ENCODE assay signal across 8 cellular contexts in genomic region chr1:183480971-183481431, GRCh38. TPM values are rescaled to one million over a fixed set of nuclear protein-coding genes. Genes with fewer than 3 reads are reported as not detected.
DNase-seq lines count a peak whose midpoint lies in the region; ATAC-seq and TF ChIP-seq lines count a peak whose summit lies in the region.

No MANE protein-coding gene starts in this region.

- no peak overlapping the region for H2BK5ac ChIP-seq in H9 (ENCODE audit: insufficient read length, low read length)

- no peaks in the 10 kb centered on the region; a peak in 1 of 7 replicates for H3K36me3 Mint-ChIP-seq in H9 (ENCODE audit: insufficient read depth in 1 of 3, low read depth in 3 of 3)
- H3K36me3 Mint-ChIP-seq in memory B cell: no peaks in the 10 kb centered on the region

- H3K4me3 Mint-ChIP-seq in H9 (no peak overlapping the region), memory B cell (peak overlapping the region; percentile 61)

- H3K4me2 ChIP-seq in H9 (ENCODE audit: insufficient read depth, insufficient read length, low read length): no peak overlapping the region

- WGBS in H9 (ENCODE audit: extremely low coverage, insufficient read length, low lambda C conversion rate): no CpG with 5 or more reads among the region's 1 CpG

- no peak overlapping the region for H3K4ac ChIP-seq in H9 (ENCODE audit: low read depth, low read length)

- H4K8ac ChIP-seq in H9 (replicated peaks; ENCODE audit: insufficient read length, low read depth, low read length): no peak overlapping the region

- H3K27ac ChIP-seq in H9 (ENCODE audit: insufficient read length, low read depth, low read length): no peak overlapping the region

- H2BK20ac ChIP-seq in H9 (ENCODE audit: low read depth, low read length, poor library complexity, severe bottlenecking): no peak overlapping the region

- no peak overlapping the region for H4K5ac ChIP-seq in H9 (ENCODE audit: insufficient read length, low read depth, low read length)

- TF ChIP-seq CTCF in H9 (conservative IDR thresholded peaks at IDR 0.05): no peak
- TF ChIP-seq CTCF in GM13976 (IDR thresholded peaks at IDR 0.05; ENCODE audit: borderline replicate concordance, control extremely low read depth, extremely low read depth, insufficient read depth, missing control alignments): no peak

- no peak for DNase-seq in H9
- peak; percentile 68 for DNase-seq in NCI-H82 treated with DMSO at 0.1 percent for 48 hours (lab: John Stamatoyannopoulos, UW; ENCODE audit: unreplicated experiment)
- DNase-seq in memory B cell (ENCODE audit: low spot score in 2 of 2): peak in 1 of 2 donors; percentile 8
- DNase-seq in mesenteric fat pad (ENCODE audit: low spot score): no peak
- DNase-seq in dedifferentiated amniotic fluid mesenchymal stem cell (ENCODE audit: extremely low spot score): no peak
- DNase-seq in GM13976 (ENCODE audit: low spot score): no peak

- no peak overlapping the region for H2BK120ac ChIP-seq in H9 (ENCODE audit: low read depth, low read length, poor library complexity, severe bottlenecking)

- H2AK5ac ChIP-seq in H9 (ENCODE audit: insufficient read length, low read length): no peak overlapping the region

- H3K27ac Mint-ChIP-seq in H9: peak overlapping the region in 2 of 3 experiments; percentile 7 to 12; a peak in 4 of 7 replicates
- H3K27ac Mint-ChIP-seq in memory B cell: peak overlapping the region; percentile 69

- no peak overlapping the region for H3K9ac ChIP-seq in H9 (ENCODE audit: extremely low read depth, insufficient read length, low read length)

- no peaks in the 10 kb centered on the region for H3K9me3 ChIP-seq in H9 (ENCODE audit: control insufficient read depth, low read depth, low read length)

- ATAC-seq in GM18858 (IDR thresholded peaks at IDR 0.05; ENCODE audit: unreplicated experiment) (peak; percentile 47), memory B cell (ENCODE audit: low read depth) (peak; percentile 89), HG03520 (IDR thresholded peaks at IDR 0.05; ENCODE audit: unreplicated experiment) (no peak)

- in situ Hi-C loops in GM13976 (cut with MboI; ENCODE audit: low sequenced_read_pairs, unreplicated experiment): no loop called here

- H3K79me2 ChIP-seq in H9 (ENCODE audit: insufficient read depth, low read length): peaks cover 32% of the 10 kb centered on the region; the same call in 1 of the 2 replicates

- H3K27me3 ChIP-seq in H9 (ENCODE audit: insufficient read depth, low read length): no peaks in the 10 kb centered on the region

- no peak overlapping the region for H2BK12ac ChIP-seq in H9 (ENCODE audit: insufficient read length, low read depth, low read length)

- no peaks in the 10 kb centered on the region for H3K27me3 Mint-ChIP-seq in H9 (ENCODE audit: low read depth)
- no peaks in the 10 kb centered on the region for H3K27me3 Mint-ChIP-seq in memory B cell

- H2BK15ac ChIP-seq in H9 (ENCODE audit: low read depth, low read length): no peak overlapping the region

- H3K23me2 ChIP-seq in H9 (ENCODE audit: insufficient read length, low read depth, low read length, poor library complexity, severe bottlenecking): no peaks in the 10 kb centered on the region

- no peak overlapping the region for H3K18ac ChIP-seq in H9 (ENCODE audit: insufficient read length, low read depth, low read length)

- H3K79me1 ChIP-seq in H9 (ENCODE audit: insufficient read depth, low read depth, low read length, poor library complexity, severe bottlenecking): no peaks in the 10 kb centered on the region

- H4K91ac ChIP-seq in H9 (ENCODE audit: insufficient read length, low read depth, low read length): no peak overlapping the region

- H3K9me3 Mint-ChIP-seq in H9 (no peaks in the 10 kb centered on the region), memory B cell (no peaks in the 10 kb centered on the region)

- no peak overlapping the region for H3K14ac ChIP-seq in H9 (ENCODE audit: insufficient read depth, low read length)

- peaks cover 7% of the 10 kb centered on the region for H3K4me1 ChIP-seq in H9 (ENCODE audit: insufficient read depth, low read length)

- peaks cover 46 to 56% of the 10 kb centered on the region in 2 experiments for H3K4me1 Mint-ChIP-seq in H9
- H3K4me1 Mint-ChIP-seq in memory B cell: peaks cover 43% of the 10 kb centered on the region

- H2AFZ ChIP-seq in H9 (ENCODE audit: low read length): no peak overlapping the region

- no peak overlapping the region for H3T11ph ChIP-seq in H9 (ENCODE audit: low read length)

- no peak overlapping the region for H3K23ac ChIP-seq in H9 (ENCODE audit: insufficient read length, low read depth, low read length)

- no peak overlapping the region for H3K56ac ChIP-seq in H9 (ENCODE audit: insufficient read length, low read depth, low read length)

- H4K20me1 ChIP-seq in H9 (ENCODE audit: control insufficient read depth, insufficient read depth, insufficient read length): no peaks in the 10 kb centered on the region

RNA-seq across cellular contexts. Expression of gene SMG7, which starts 8.7 kb away (rescaled TPM):
- total RNA-seq in H9 (2021) (77.0 and 80.6 TPM in 2 replicates), mesenteric fat pad (40.4 TPM)
